In the genomic region with DNA sequence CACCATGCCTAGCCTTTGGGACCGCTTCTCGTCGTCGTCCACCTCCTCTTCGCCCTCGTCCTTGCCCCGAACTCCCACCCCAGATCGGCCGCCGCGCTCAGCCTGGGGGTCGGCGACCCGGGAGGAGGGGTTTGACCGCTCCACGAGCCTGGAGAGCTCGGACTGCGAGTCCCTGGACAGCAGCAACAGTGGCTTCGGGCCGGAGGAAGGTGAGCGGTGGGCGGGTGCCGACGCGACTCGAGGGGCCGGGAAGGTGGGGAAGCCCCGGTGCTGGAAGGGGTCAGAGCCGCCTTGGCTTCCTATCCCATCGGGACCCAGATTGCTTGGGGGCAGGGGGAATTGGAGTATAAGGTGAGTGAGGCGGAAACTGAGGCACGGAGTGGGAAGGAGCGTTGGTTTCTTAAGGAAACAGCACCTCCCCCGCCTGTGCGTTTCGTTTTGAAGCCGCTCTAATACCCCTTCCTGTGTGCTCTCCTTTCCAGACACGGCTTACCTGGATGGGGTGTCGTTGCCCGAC, we compare ENCODE assay signal across 8 cellular contexts. TPM values are rescaled to one million over a fixed set of nuclear protein-coding genes. Genes with fewer than 3 reads are reported as not detected.
DNase-seq lines count a peak whose midpoint lies in the region; ATAC-seq and TF ChIP-seq lines count a peak whose summit lies in the region.

No MANE protein-coding gene starts in this region.

- TF ChIP-seq CTCF in HL-60 (IDR thresholded peaks at IDR 0.05; ENCODE audit: insufficient read depth, low read length) (no peak), breast epithelium (IDR thresholded peaks at IDR 0.05) (no peak), lung (IDR thresholded peaks at IDR 0.05; ENCODE audit: control extremely low read depth, extremely low read depth) (no peak), upper lobe of left lung (IDR thresholded peaks at IDR 0.05) (no peak)

- WGBS in lung, 2 donors, result 1% methylated on average over 40 of the region's 40 CpGs
- 1 to 2% methylated on average over 28 to 39 of the region's 40 CpGs for WGBS in upper lobe of left lung, 2 donors

- H3K27ac ChIP-seq in HL-60 (replicated peaks) (peak overlapping the region; percentile 72), breast epithelium (peak overlapping the region; percentile 98 to 99), lung (ENCODE audit: low read depth in 1 of 2, low read length in 1 of 2) (peak overlapping the region; percentile 84 to 92), upper lobe of left lung (peak overlapping the region; percentile 90 to 98 (median 97))

- no peak for TF ChIP-seq EP300 in upper lobe of left lung (IDR thresholded peaks at IDR 0.05)

- H3K27me3 ChIP-seq in HL-60 (ENCODE audit: insufficient read depth, poor library complexity, severe bottlenecking) (no peaks in the 10 kb centered on the region), breast epithelium (no peaks in the 10 kb centered on the region), lung (ENCODE audit: control insufficient read depth, insufficient read depth) (no peaks in the 10 kb centered on the region), upper lobe of left lung (no peaks in the 10 kb centered on the region)

- intact Hi-C loops in breast epithelium (cut with DNase I; ENCODE audit: low total_unique reads), result no loop called here

- DNase-seq in ELF-1 (ENCODE audit: low read depth, low spot score) (peak; percentile 44), HL-60 (ENCODE audit: low read depth in 1 of 2, low spot score in 1 of 2) (no peak), breast epithelium (ENCODE audit: low spot score in 2 of 2) (no peak), lung (ENCODE audit: low spot score) (no peak), upper lobe of left lung (peak; percentile 34 to 88), NCI-H2171 treated with DMSO at 0.1 percent for 48 hours (lab: John Stamatoyannopoulos, UW) (no peak), KG1 (lab: John Stamatoyannopoulos, UW) (no peak)

- no peak for TF ChIP-seq POLR2A in breast epithelium (IDR thresholded peaks at IDR 0.05)
- TF ChIP-seq POLR2A in upper lobe of left lung (IDR thresholded peaks at IDR 0.05), result no peak

- peaks cover 6 to 8% of the 10 kb centered on the region in 2 donors for H3K4me1 ChIP-seq in breast epithelium
- H3K4me1 ChIP-seq in lung (ENCODE audit: control insufficient read depth in 2 of 2, insufficient read depth in 2 of 2, low read length in 2 of 2), result peaks cover 5 to 6% of the 10 kb centered on the region in 2 donors
- H3K4me1 ChIP-seq in upper lobe of left lung, result peaks cover 13 to 48% (median 35%) of the 10 kb centered on the region in 4 donors

- H3K9me3 ChIP-seq in breast epithelium (no peaks in the 10 kb centered on the region), lung (ENCODE audit: control insufficient read depth in 2 of 2, insufficient read depth in 1 of 2, low read length in 1 of 2) (no peaks in the 10 kb centered on the region), upper lobe of left lung (no peaks in the 10 kb centered on the region)

- no peak for ATAC-seq in lung (ENCODE audit: insufficient read depth, low FRiP score)
- peak in 1 of 2 donors; percentile 0 for ATAC-seq in upper lobe of left lung (ENCODE audit: low FRiP score in 2 of 2)
- no peak for ATAC-seq in HG03097 (IDR thresholded peaks at IDR 0.05; ENCODE audit: low FRiP score, unreplicated experiment)

- H3K4me3 ChIP-seq in HL-60 (replicated peaks; ENCODE audit: insufficient read depth, low read length) (peak overlapping the region; percentile 90), breast epithelium (peak overlapping the region; percentile 89 to 98 (median 95)), lung (peak overlapping the region; percentile 74), upper lobe of left lung (peak overlapping the region; percentile 76 to 95 (median 80))

- no peaks in the 10 kb centered on the region for H3K36me3 ChIP-seq in breast epithelium
- peaks cover 0 to 12% of the 10 kb centered on the region in 2 donors for H3K36me3 ChIP-seq in lung (ENCODE audit: control insufficient read depth in 2 of 2, insufficient read depth in 2 of 2, low read length in 2 of 2)
- H3K36me3 ChIP-seq in upper lobe of left lung, result peaks cover 4 to 21% (median 13%) of the 10 kb centered on the region in 4 donors

RNA-seq across cellular contexts. Expression of a gene that starts 0.5 kb away (rescaled TPM):
- total RNA-seq in breast epithelium (100 to 1,000 TPM; 183 to 555 (median 341) TPM), lung (100 to 1,000 TPM; 155 to 190 TPM), upper lobe of left lung (100 to 1,000 TPM in 5 of 6 donors, 10 to 100 TPM in 1; 81.0 to 218 (median 151) TPM)
- 100 to 1,000 TPM in 1 of 2 donors, 10 to 100 TPM in 1; 55.3 to 188 TPM for polyA plus RNA-seq in lung

RNA-seq across cellular contexts. Expression of a gene that starts 58.2 kb away (rescaled TPM):
- total RNA-seq in breast epithelium (10 to 100 TPM; 28.5 to 42.9 (median 29.6) TPM), lung (10 to 100 TPM; 28.9 to 29.9 TPM), upper lobe of left lung (10 to 100 TPM; 20.4 to 40.7 (median 24.4) TPM)
- polyA plus RNA-seq in lung, result 10 to 100 TPM in 1 of 2 donors, 1 to 10 TPM in 1; 9.0 to 19.4 TPM

RNA-seq across cellular contexts. Expression of a gene that starts 58.5 kb away (rescaled TPM):
- 100 to 1,000 TPM; 104 to 155 (median 112) TPM for total RNA-seq in breast epithelium
- 10 to 100 TPM; 67.9 to 94.0 TPM for total RNA-seq in lung
- polyA plus RNA-seq in lung, result 100 to 1,000 TPM in 1 of 2 donors, 10 to 100 TPM in 1; 88.9 to 138 TPM
- 100 to 1,000 TPM in 1 of 6 donors, 10 to 100 TPM in 5; 34.6 to 110 (median 92.6) TPM for total RNA-seq in upper lobe of left lung

Comparison
In these comparisons a context has a peak if more than half of its experiments do, and no peak if none do; other contexts are left out.
1. DNase-seq: peak in ELF-1 (single experiment) and upper lobe of left lung (2 of 2); none in HL-60 (0 of 2), breast epithelium (0 of 2), lung (single experiment), NCI-H2171 treated with DMSO at 0.1 percent for 48 hours (single experiment) and KG1 (single experiment).
2. Peak in every context shown above with its lines, with median percentiles within 50 percentile points of each other: H3K27ac ChIP-seq and H3K4me3 ChIP-seq.